Comparison of ENCODE assay signal across 8 cellular contexts in genomic region chr15:100869151-100869999, GRCh38. TPM values are rescaled to one million over a fixed set of nuclear protein-coding genes. Genes with fewer than 3 reads are reported as not detected.
A peak's percentile ranks its signal among the peaks of the same experiment; 100 is the strongest.
DNase-seq lines count a peak whose midpoint lies in the region; ATAC-seq and TF ChIP-seq lines count a peak whose summit lies in the region.

No MANE protein-coding gene starts in this region.

- H3K27ac ChIP-seq in Karpas-422 (ENCODE audit: low read length) (no peak overlapping the region), gastrocnemius medialis (no peak overlapping the region)

- H3K27me3 Mint-ChIP-seq in activated CD4-positive, alpha-beta memory T cell treated with anti-CD3 and anti-CD28 coated beads for 36 hours: peaks cover 8% of the 10 kb centered on the region
- peaks cover 11% of the 10 kb centered on the region for H3K27me3 Mint-ChIP-seq in activated CD4-positive, alpha-beta memory T cell treated with anti-CD3 and anti-CD28 coated beads, Interleukin-2, amount 10 ng/mL, durations not matched to agents 7 days and 5 days

- intact Hi-C loops in activated CD4-positive, alpha-beta memory T cell treated with anti-CD3 and anti-CD28 coated beads for 36 hours (cut with micrococcal nuclease): no loop called here
- intact Hi-C loops in gastrocnemius medialis (cut with DNase I; ENCODE audit: low total_unique reads) (loop anchor here (10.0 kb wide), 1 partner anchor 135 kb away; no protein-coding TSS in a partner anchor), mucosa of descending colon (cut with DNase I, micrococcal nuclease) (no loop called here)

- H2AFZ ChIP-seq in Karpas-422 (ENCODE audit: low read length): no peak overlapping the region

- no peak for TF ChIP-seq POLR2A in gastrocnemius medialis (IDR thresholded peaks at IDR 0.05)

- H3K4me3 Mint-ChIP-seq in activated CD4-positive, alpha-beta memory T cell treated with anti-CD3 and anti-CD28 coated beads for 36 hours: no peak overlapping the region
- H3K4me3 Mint-ChIP-seq in activated CD4-positive, alpha-beta memory T cell treated with anti-CD3 and anti-CD28 coated beads, Interleukin-2, amount 10 ng/mL, durations not matched to agents 7 days and 5 days: no peak overlapping the region

- H3K36me3 Mint-ChIP-seq in activated CD4-positive, alpha-beta memory T cell treated with anti-CD3 and anti-CD28 coated beads for 36 hours: no peaks in the 10 kb centered on the region
- no peaks in the 10 kb centered on the region for H3K36me3 Mint-ChIP-seq in activated CD4-positive, alpha-beta memory T cell treated with anti-CD3 and anti-CD28 coated beads, Interleukin-2, amount 10 ng/mL, durations not matched to agents 7 days and 5 days (ENCODE audit: low read depth)

- H3K9me2 ChIP-seq in Karpas-422 (replicated peaks; ENCODE audit: insufficient read depth, low read length): no peaks in the 10 kb centered on the region

- no peak overlapping the region for H3K9ac ChIP-seq in Karpas-422 (ENCODE audit: low read length)

- H3K36me3 ChIP-seq in Karpas-422 (ENCODE audit: insufficient read depth, low read length) (no peaks in the 10 kb centered on the region), gastrocnemius medialis (no peaks in the 10 kb centered on the region), mucosa of descending colon (ENCODE audit: low read depth) (no peaks in the 10 kb centered on the region)

- no peaks in the 10 kb centered on the region for H3K27me3 ChIP-seq in Karpas-422 (ENCODE audit: low read length)
- no peaks in the 10 kb centered on the region for H3K27me3 ChIP-seq in gastrocnemius medialis

- TF ChIP-seq CTCF in choroid plexus epithelial cell (conservative IDR thresholded peaks at IDR 0.05; ENCODE audit: low read depth, low read length) (peak; percentile 65), gastrocnemius medialis (IDR thresholded peaks at IDR 0.05 in 4 of 5, conservative IDR thresholded peaks at IDR 0.05 in 1 of 5) (peak in 3 of 5 experiments; percentile 7 to 35 (median 27)), mucosa of descending colon (IDR thresholded peaks at IDR 0.05) (no peak)

- H3K27ac Mint-ChIP-seq in activated CD4-positive, alpha-beta memory T cell treated with anti-CD3 and anti-CD28 coated beads for 36 hours: no peak overlapping the region
- H3K27ac Mint-ChIP-seq in activated CD4-positive, alpha-beta memory T cell treated with anti-CD3 and anti-CD28 coated beads, Interleukin-2, amount 10 ng/mL, durations not matched to agents 7 days and 5 days: no peak overlapping the region

- no peaks in the 10 kb centered on the region for H3K4me1 Mint-ChIP-seq in activated CD4-positive, alpha-beta memory T cell treated with anti-CD3 and anti-CD28 coated beads for 36 hours (ENCODE audit: low read depth)
- H3K4me1 Mint-ChIP-seq in activated CD4-positive, alpha-beta memory T cell treated with anti-CD3 and anti-CD28 coated beads, Interleukin-2, amount 10 ng/mL, durations not matched to agents 7 days and 5 days: no peaks in the 10 kb centered on the region

- H3K4me2 ChIP-seq in Karpas-422 (ENCODE audit: low read depth, low read length, poor library complexity, severe bottlenecking): no peak overlapping the region

- in situ Hi-C loops in gastrocnemius medialis (cut with MboI; ENCODE audit: low sequenced_read_pairs in 4 of 4): loop anchor here in 1 of 4 donors (10.0 kb wide), 1 partner anchor 225 kb away; no protein-coding TSS in a partner anchor

- ATAC-seq in gastrocnemius medialis: no peak
- ATAC-seq in mucosa of descending colon: no peak

- H3K4me1 ChIP-seq in Karpas-422 (ENCODE audit: low read length) (no peaks in the 10 kb centered on the region), gastrocnemius medialis (no peaks in the 10 kb centered on the region), mucosa of descending colon (ENCODE audit: low read depth) (no peaks in the 10 kb centered on the region)

- H4K20me1 ChIP-seq in Karpas-422 (ENCODE audit: insufficient read depth, low read depth, low read length): no peaks in the 10 kb centered on the region

- DNase-seq in activated CD4-positive, alpha-beta memory T cell treated with anti-CD3 and anti-CD28 coated beads for 36 hours: peak; percentile 32
- DNase-seq in activated CD4-positive, alpha-beta memory T cell treated with anti-CD3 and anti-CD28 coated beads, Interleukin-2, amount 10 ng/mL, durations not matched to agents 7 days and 5 days: no peak
- DNase-seq in Karpas-422 (peak; percentile 64), choroid plexus epithelial cell (ENCODE audit: low read depth) (no peak), gastrocnemius medialis (no peak), NK-92 (lab: John Stamatoyannopoulos, UW; ENCODE audit: unreplicated experiment) (no peak), mucosa of descending colon (no peak), hypothalamus (lab: John Stamatoyannopoulos, UW) (no peak)

- H3K79me2 ChIP-seq in Karpas-422 (ENCODE audit: low read length): no peaks in the 10 kb centered on the region

- peaks cover 5% of the 10 kb centered on the region; the same call in 1 of the 2 replicates for H3K9me3 ChIP-seq in Karpas-422 (ENCODE audit: low read length)
- H3K9me3 ChIP-seq in gastrocnemius medialis: no peaks in the 10 kb centered on the region
- no peaks in the 10 kb centered on the region for H3K9me3 ChIP-seq in mucosa of descending colon

- CTCF ChIA-PET in activated CD4-positive, alpha-beta memory T cell treated with anti-CD3 and anti-CD28 coated beads for 36 hours (lab: Charles Lee): interaction anchor here (0.8 to 1.8 kb wide), 4 partner anchors 9 to 242 kb away, joined by 3 to 7 read pairs (median 4); no protein-coding TSS in a partner anchor
- CTCF ChIA-PET in activated CD4-positive, alpha-beta memory T cell treated with anti-CD3 and anti-CD28 coated beads, Interleukin-2, amount 10 ng/mL, durations not matched to agents 7 days and 5 days (lab: Charles Lee): interaction anchor here (1.2 to 2.1 kb wide), 4 partner anchors 27 to 527 kb away, joined by 3 to 7 read pairs (median 4); partner anchors contain the start of gene ADAMTS17

- H3K4me3 ChIP-seq in Karpas-422 (ENCODE audit: low read length) (no peak overlapping the region), choroid plexus epithelial cell (ENCODE audit: low read depth, low read length) (no peak overlapping the region), gastrocnemius medialis (no peak overlapping the region), mucosa of descending colon (no peak overlapping the region)

- peaks cover 7% of the 10 kb centered on the region for H3K9me3 Mint-ChIP-seq in activated CD4-positive, alpha-beta memory T cell treated with anti-CD3 and anti-CD28 coated beads for 36 hours
- peaks cover 4% of the 10 kb centered on the region for H3K9me3 Mint-ChIP-seq in activated CD4-positive, alpha-beta memory T cell treated with anti-CD3 and anti-CD28 coated beads, Interleukin-2, amount 10 ng/mL, durations not matched to agents 7 days and 5 days

- POLR2A ChIA-PET in activated CD4-positive, alpha-beta memory T cell treated with anti-CD3 and anti-CD28 coated beads for 36 hours (lab: Charles Lee): no interaction called here
- POLR2A ChIA-PET in activated CD4-positive, alpha-beta memory T cell treated with anti-CD3 and anti-CD28 coated beads, Interleukin-2, amount 10 ng/mL, durations not matched to agents 7 days and 5 days (lab: Charles Lee): no interaction called here

RNA-seq across cellular contexts. Expression of gene ALDH1A3, which starts 10.3 kb away (rescaled TPM):
- total RNA-seq in activated CD4-positive, alpha-beta memory T cell treated with anti-CD3 and anti-CD28 coated beads for 36 hours: not detected
- total RNA-seq in activated CD4-positive, alpha-beta memory T cell treated with anti-CD3 and anti-CD28 coated beads, Interleukin-2, amount 10 ng/mL, durations not matched to agents 7 days and 5 days: not detected
- total RNA-seq in Karpas-422 (2014; rRNA removed; shearing (Covaris generic); ENCODE audit: low replicate concordance): not detected in 2 replicates
- total RNA-seq in gastrocnemius medialis (10 to 100 TPM in 2 of 4 donors, 1 to 10 TPM in 2; 5.8 to 33.9 (median 15.1) TPM), mucosa of descending colon (10 to 100 TPM in 2 of 3 donors, 1 to 10 TPM in 1; 4.7 to 18.0 (median 12.9) TPM)

RNA-seq across cellular contexts. Expression of gene LRRK1, which starts 49.8 kb away (rescaled TPM):
- total RNA-seq in activated CD4-positive, alpha-beta memory T cell treated with anti-CD3 and anti-CD28 coated beads for 36 hours: under 1 TPM; 0.41 to 0.71 TPM
- 1 to 10 TPM; 1.0 to 1.1 TPM for total RNA-seq in activated CD4-positive, alpha-beta memory T cell treated with anti-CD3 and anti-CD28 coated beads, Interleukin-2, amount 10 ng/mL, durations not matched to agents 7 days and 5 days
- 46.6 and 87.3 TPM in 2 replicates for total RNA-seq in Karpas-422 (2014; rRNA removed; shearing (Covaris generic); ENCODE audit: low replicate concordance)
- total RNA-seq in gastrocnemius medialis (1 to 10 TPM in 3 of 4 donors, under 1 TPM in 1; 0.87 to 5.6 (median 1.7) TPM), mucosa of descending colon (10 to 100 TPM; 43.7 to 60.1 (median 50.6) TPM)

Comparison
In these comparisons a context has a peak if more than half of its experiments do, and no peak if none do; other contexts are left out.
1. DNase-seq: peak in activated CD4-positive, alpha-beta memory T cell treated with anti-CD3 and anti-CD28 coated beads for 36 hours (single experiment) and Karpas-422 (single experiment); none in activated CD4-positive, alpha-beta memory T cell treated with anti-CD3 and anti-CD28 coated beads, Interleukin-2, amount 10 ng/mL, durations not matched to agents 7 days and 5 days (single experiment), choroid plexus epithelial cell (single experiment), gastrocnemius medialis (0 of 2), NK-92 (single experiment), mucosa of descending colon (0 of 3) and hypothalamus (0 of 51).